9 cellular contexts compared by ENCODE assay signal in the genomic region with DNA sequence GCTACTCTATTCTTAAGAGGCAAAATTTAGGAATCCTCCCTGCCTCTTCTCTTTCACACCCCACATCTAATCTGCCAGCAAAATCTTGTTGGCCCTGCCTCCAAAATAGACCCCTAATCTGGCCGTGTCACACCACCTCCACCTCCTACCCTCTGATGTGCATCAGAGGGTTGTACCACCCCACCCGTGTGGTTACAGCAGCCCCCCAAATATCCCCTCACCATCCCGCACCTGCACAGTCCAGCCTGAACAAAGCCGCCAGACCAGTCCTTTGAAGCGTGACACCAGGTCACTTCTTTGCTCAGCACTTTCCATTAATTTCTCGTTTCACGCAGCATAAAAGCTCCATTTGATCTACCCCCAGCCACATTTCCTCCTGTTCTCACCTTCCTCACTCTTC. TPM values are rescaled to one million over a fixed set of nuclear protein-coding genes. Genes with fewer than 3 reads are reported as not detected.
DNase-seq lines count a peak whose midpoint lies in the region; ATAC-seq, FAIRE-seq and TF ChIP-seq lines count a peak whose summit lies in the region.
"Had no signal": no experiment of that assay in that cellular context is flagged by ENCODE, and none has a peak within 500 bp of the region (broad histone marks: within the 10 kb centered on the region; RNA-seq: fewer than 3 reads in every experiment).

No MANE protein-coding gene starts in this region.

- no TSS peak for BruUV-seq in K562 (replicated peaks; lab: Mats Ljungman, UMichigan)

- intact Hi-C loops in Right ventricle myocardium superior (cut with DNase I) = no loop called here
- intact Hi-C loops in K562 (cut with micrococcal nuclease) = no loop called here

- no peak for FAIRE-seq in K562 (lab: Jason Lieb, UNC)
- FAIRE-seq: urothelium cell line had no signal

- H3K4me3 Mint-ChIP-seq in naive B cell (peak overlapping the region; percentile 65 to 88 (median 85)), type B pancreatic cell (peak overlapping the region; percentile 83)

- POLR2A ChIA-PET in K562 (lab: Yijun Ruan, JAX) = interaction anchor here (1.0 kb wide), 1 partner anchor 10 kb away, joined by 3 read pairs; no protein-coding TSS in a partner anchor

- H3K9me1 ChIP-seq in K562 (ENCODE audit: control insufficient read depth, insufficient read depth, low read length) = no peaks in the 10 kb centered on the region

- H3K9ac ChIP-seq in K562 (ENCODE audit: insufficient read depth in 1 of 2, low read depth in 2 of 2, low read length in 2 of 2) = peak overlapping the region; percentile 71 to 94; a peak in 3 of 4 replicates

- no peaks in the 10 kb centered on the region for H3K27me3 ChIP-seq in right atrium auricular region
- H3K27me3 ChIP-seq in K562 (ENCODE audit: control insufficient read depth in 2 of 2, insufficient read depth in 2 of 2, low read length in 2 of 2) = no peaks in the 10 kb centered on the region

- H3K36me3 Mint-ChIP-seq in naive B cell (no peaks in the 10 kb centered on the region), type B pancreatic cell (peaks cover 6% of the 10 kb centered on the region)

- H3K27ac ChIP-seq in right atrium auricular region (peak overlapping the region; percentile 78 to 97), K562 (ENCODE audit: extremely low read depth, low read depth, low read length) (no peak overlapping the region)

- no peak for ATAC-seq in Right ventricle myocardium superior (ENCODE audit: poor library complexity)
- ATAC-seq in K562 = peak; percentile 9; the same call in 2 of the 3 replicates
- no peak for ATAC-seq in naive B cell (ENCODE audit: low read depth in 2 of 2)
- no peak for ATAC-seq in HG02885 (IDR thresholded peaks at IDR 0.05; ENCODE audit: poor library complexity, unreplicated experiment)

- no peaks in the 10 kb centered on the region for H3K9me3 ChIP-seq in right atrium auricular region
- H3K9me3 ChIP-seq in K562 (replicated peaks; ENCODE audit: control insufficient read depth, insufficient read depth, low read depth, low read length) = no peaks in the 10 kb centered on the region

- peaks cover 23% of the 10 kb centered on the region for H3K79me2 ChIP-seq in K562 (ENCODE audit: control insufficient read depth, insufficient read depth, low read length)

- peak overlapping the region; percentile 90 to 97 for H3K4me3 ChIP-seq in right atrium auricular region
- no peak overlapping the region for H3K4me3 ChIP-seq in K562

- H3K27me3 Mint-ChIP-seq in naive B cell = no peaks in the 10 kb centered on the region
- H3K27me3 Mint-ChIP-seq in type B pancreatic cell = no peaks in the 10 kb centered on the region

- H3K4me2 ChIP-seq in K562 (ENCODE audit: insufficient read depth, low read length) = peak overlapping the region; percentile 69

- TF ChIP-seq RAD21 in K562 (CRISPR knock-in tag; conservative IDR thresholded peaks at IDR 0.05 in 1 of 2, IDR thresholded peaks at IDR 0.05 in 1 of 2) = no peak

- TF ChIP-seq POLR2A in K562 (conservative IDR thresholded peaks at IDR 0.05) = no peak

- H3K9me3 Mint-ChIP-seq in naive B cell (no peaks in the 10 kb centered on the region), type B pancreatic cell (no peaks in the 10 kb centered on the region)

- H3K4me1 ChIP-seq in right atrium auricular region (peaks cover 0 to 27% of the 10 kb centered on the region in 2 donors), K562 (replicated peaks in 1 of 2; ENCODE audit: control insufficient read depth in 2 of 2, insufficient read depth in 2 of 2, low read length in 2 of 2) (peaks cover 19 to 23% of the 10 kb centered on the region in 2 experiments; a peak in 4 of 5 replicates)

- TF ChIP-seq CTCF in right atrium auricular region (IDR thresholded peaks at IDR 0.05) (no peak), K562 (IDR thresholded peaks at IDR 0.05 in 2 of 3, conservative IDR thresholded peaks at IDR 0.05 in 1 of 3; ENCODE audit: insufficient read depth in 2 of 3, low read depth in 1 of 3, low read length in 3 of 3) (no peak), type B pancreatic cell (conservative IDR thresholded peaks at IDR 0.05) (no peak)

- H3K27ac Mint-ChIP-seq in naive B cell (peak overlapping the region; percentile 59 to 91 (median 80)), type B pancreatic cell (peak overlapping the region; percentile 42)

- H3K4me1 Mint-ChIP-seq in naive B cell = peaks cover 28 to 42% (median 41%) of the 10 kb centered on the region in 3 donors
- peaks cover 31% of the 10 kb centered on the region for H3K4me1 Mint-ChIP-seq in type B pancreatic cell (ENCODE audit: unreplicated experiment)

- WGBS in K562 (ENCODE audit: insufficient coverage, low coverage, missing lambda C conversion rate) = 72% methylated on average over 6 of the region's 7 CpGs

- no peaks in the 10 kb centered on the region for H4K20me1 ChIP-seq in K562 (replicated peaks; ENCODE audit: control insufficient read depth, insufficient read depth, low read length)

- DNase-seq in right atrium auricular region (ENCODE audit: low spot score) (no peak), Right ventricle myocardium superior (no peak), K562 (ENCODE audit: extremely low read depth in 1 of 4, low spot score in 3 of 4) (no peak), naive B cell (no peak), type B pancreatic cell (ENCODE audit: extremely low spot score, unreplicated experiment) (no peak), iPS-NIHi11 (ENCODE audit: low spot score) (no peak), AG20443 (ENCODE audit: low spot score) (no peak)

- TF ChIP-seq EP300 in K562 (IDR thresholded peaks at IDR 0.05; ENCODE audit: low read length) = no peak

- in situ Hi-C loops in K562 (cut with MboI) = no loop called here

- CTCF ChIA-PET in K562 (lab: Yijun Ruan, JAX; ENCODE audit: low intra/inter-chr PET ratio) = no interaction called here

- H3K36me3 ChIP-seq in right atrium auricular region (no peaks in the 10 kb centered on the region), K562 (ENCODE audit: control insufficient read depth, insufficient read depth, low read length) (no peaks in the 10 kb centered on the region)

- H2AFZ ChIP-seq in K562 (ENCODE audit: low read depth, low read length) = peak overlapping the region; percentile 88

TF ChIP-seq in K562, 482 proteins besides CTCF, POLR2A, EP300 and RAD21:
- TF ChIP-seq, protein P1, sequence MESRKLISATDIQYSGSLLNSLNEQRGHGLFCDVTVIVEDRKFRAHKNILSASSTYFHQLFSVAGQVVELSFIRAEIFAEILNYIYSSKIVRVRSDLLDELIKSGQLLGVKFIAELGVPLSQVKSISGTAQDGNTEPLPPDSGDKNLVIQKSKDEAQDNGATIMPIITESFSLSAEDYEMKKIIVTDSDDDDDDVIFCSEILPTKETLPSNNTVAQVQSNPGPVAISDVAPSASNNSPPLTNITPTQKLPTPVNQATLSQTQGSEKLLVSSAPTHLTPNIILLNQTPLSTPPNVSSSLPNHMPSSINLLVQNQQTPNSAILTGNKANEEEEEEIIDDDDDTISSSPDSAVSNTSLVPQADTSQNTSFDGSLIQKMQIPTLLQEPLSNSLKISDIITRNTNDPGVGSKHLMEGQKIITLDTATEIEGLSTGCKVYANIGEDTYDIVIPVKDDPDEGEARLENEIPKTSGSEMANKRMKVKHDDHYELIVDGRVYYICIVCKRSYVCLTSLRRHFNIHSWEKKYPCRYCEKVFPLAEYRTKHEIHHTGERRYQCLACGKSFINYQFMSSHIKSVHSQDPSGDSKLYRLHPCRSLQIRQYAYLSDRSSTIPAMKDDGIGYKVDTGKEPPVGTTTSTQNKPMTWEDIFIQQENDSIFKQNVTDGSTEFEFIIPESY (CRISPR knock-in tag; IDR thresholded peaks at IDR 0.05) = peak; percentile 70
- TF ChIP-seq ARID1B (IDR thresholded peaks at IDR 0.05) (peak; percentile 15; the same call in 1 of the 2 replicates), MITF (IDR thresholded peaks at IDR 0.05) (no peak)
TF ChIP-seq in K562: peak in this region for 2.

RNA-seq across cellular contexts. Expression of gene XPNPEP1, which starts 0.8 kb away (rescaled TPM):
- total RNA-seq in right atrium auricular region (10 to 100 TPM; 41.2 to 45.2 TPM), Right ventricle myocardium superior (36.0 TPM), K562 (2014; rRNA removed) (40.1 and 50.2 TPM in 2 replicates), K562 (2014; rRNA removed; fragmentation: Illumina TruSeq; extraction: Trizol) (37.7 and 39.8 TPM in 2 replicates), K562 (2015; rRNA removed; fragmentation: Illumina TruSeq; extraction: Trizol) (35.6 and 39.1 TPM in 2 replicates), K562 (2021) (32.8 and 43.0 TPM in 2 replicates), type B pancreatic cell (ENCODE audit: low replicate concordance) (50.1 and 76.6 TPM in 2 replicates)
- 76.3 and 157 TPM in 2 replicates for total RNA-seq in K562 (2011; cell fraction: chromatin; rRNA removed; ENCODE audit: low replicate concordance)
- 77.2 and 79.0 TPM in 2 replicates for total RNA-seq in K562 (2011; cell fraction: nucleolus; rRNA removed)
- total RNA-seq in K562 (2011; cell fraction: nucleoplasm; rRNA removed) = 76.5 and 76.6 TPM in 2 replicates
- polyA plus RNA-seq in K562 (2011; rRNA removed) (93.5 and 120 TPM in 2 replicates), K562 (2014; fragmentation: Illumina TruSeq; extraction: Trizol) (62.6 and 66.5 TPM in 2 replicates), K562 (2014; fragmentation: Nextera tagmentation; extraction: Ambion mirVana) (10 to 100 TPM; 24.2 to 50.6 TPM), K562 (2014; rRNA removed) (42.2 and 58.7 TPM in 2 replicates), naive B cell (ENCODE audit: low read depth in 6 of 6) (10 to 100 TPM; 16.0 to 27.1 (median 19.5) TPM)
- 250 and 271 TPM in 2 replicates for polyA plus RNA-seq in K562 (2011; cell fraction: cytosol; rRNA removed)
- polyA plus RNA-seq in K562 (2011; cell fraction: nucleus; rRNA removed) = 148 and 194 TPM in 2 replicates
- 29.6 and 49.8 TPM in 2 replicates for polyA plus RNA-seq in K562 (2012)
- polyA minus RNA-seq in K562 (2011; rRNA and poly(A)+ RNA removed) = 159 and 165 TPM in 2 replicates
- polyA minus RNA-seq in K562 (2011; cell fraction: cytosol; rRNA and poly(A)+ RNA removed) = 75.6 and 82.5 TPM in 2 replicates
- 67.7 and 116 TPM in 2 replicates for polyA minus RNA-seq in K562 (2011; cell fraction: nucleus; rRNA and poly(A)+ RNA removed)
